Comparison of ENCODE assay signal across 8 cellular contexts in the genomic region with DNA sequence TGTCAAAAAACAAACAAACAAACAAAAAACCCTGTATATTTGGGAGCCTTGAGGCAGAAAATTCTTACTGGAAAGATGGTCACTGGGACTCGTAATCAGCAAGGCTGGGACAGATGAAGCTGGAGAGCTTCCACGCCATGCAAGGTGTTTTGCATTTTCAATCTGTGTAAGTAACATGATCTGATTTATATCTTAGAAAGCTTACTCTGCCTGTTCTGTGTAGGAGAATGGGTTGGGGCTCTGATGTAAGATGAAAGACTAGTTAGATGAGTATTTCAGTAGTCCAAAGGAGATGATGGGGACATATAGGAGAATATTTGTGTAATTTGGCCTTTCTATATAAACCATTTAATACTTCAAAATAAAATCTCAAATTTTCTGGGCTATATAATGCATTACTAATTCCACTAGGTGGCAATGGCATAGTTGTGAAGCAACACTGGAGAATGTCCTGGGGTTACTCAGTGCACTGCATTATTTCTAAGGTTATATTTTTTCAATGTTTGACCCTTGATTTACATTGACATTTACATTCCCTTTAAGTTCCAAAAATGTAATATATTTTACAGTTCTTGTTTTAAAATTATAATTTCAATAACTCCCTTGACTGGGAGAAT. TPM values are rescaled to one million over a fixed set of nuclear protein-coding genes. Genes with fewer than 3 reads are reported as not detected.
DNase-seq lines count a peak whose midpoint lies in the region; ATAC-seq, FAIRE-seq and TF ChIP-seq lines count a peak whose summit lies in the region.

No MANE protein-coding gene starts in this region.

- no peaks in the 10 kb centered on the region for H3F3A ChIP-seq in DOHH2 (ENCODE audit: control insufficient read depth, insufficient read depth)

- H3K9me2 ChIP-seq in DOHH2 (replicated peaks; ENCODE audit: control insufficient read depth, low read length): no peaks in the 10 kb centered on the region

- no peak overlapping the region for H3K4me3 ChIP-seq in DOHH2 (ENCODE audit: low read length)

- no peaks in the 10 kb centered on the region for H3K27me3 ChIP-seq in DOHH2 (ENCODE audit: control insufficient read depth, low read length)

- DNase-seq in HCEC 1CT: peak; percentile 54
- DNase-seq in OCI-M1 (lab: John Stamatoyannopoulos, UW): peak; percentile 60
- no peak for DNase-seq in frontal cortex (ENCODE audit: low spot score in 2 of 2)
- DNase-seq in SHP77 treated with DMSO at 0.1 percent for 48 hours (lab: John Stamatoyannopoulos, UW): no peak
- DNase-seq in omental fat pad (ENCODE audit: low spot score): no peak

- no peak overlapping the region for H3K27ac ChIP-seq in DOHH2 (ENCODE audit: low read depth, low read length)

- no peaks in the 10 kb centered on the region for H4K20me1 ChIP-seq in DOHH2 (ENCODE audit: control insufficient read depth, insufficient read depth, low read depth, low read length)

- H3K4me2 ChIP-seq in DOHH2 (ENCODE audit: low read length): no peak overlapping the region

- ATAC-seq in GM19463 (IDR thresholded peaks at IDR 0.05; ENCODE audit: unreplicated experiment): no peak
- ATAC-seq in HG03439 (IDR thresholded peaks at IDR 0.05; ENCODE audit: unreplicated experiment): no peak
- ATAC-seq in omental fat pad (ENCODE audit: low FRiP score): no peak

- FAIRE-seq in frontal cortex (lab: Jason Lieb, UNC): peak; percentile 6

- H3K36me3 ChIP-seq in DOHH2 (ENCODE audit: control insufficient read depth, low read length): no peaks in the 10 kb centered on the region

- H3K9me3 ChIP-seq in DOHH2 (ENCODE audit: control insufficient read depth, insufficient read depth, low read length): no peaks in the 10 kb centered on the region

- peak; percentile 60 for TF ChIP-seq CTCF in DOHH2 (IDR thresholded peaks at IDR 0.05; ENCODE audit: low read depth, low read length, poor library complexity, severe bottlenecking)
- TF ChIP-seq CTCF in omental fat pad (IDR thresholded peaks at IDR 0.05): no peak

- no peaks in the 10 kb centered on the region for H3K4me1 ChIP-seq in DOHH2 (ENCODE audit: control insufficient read depth, low read length)

- no peaks in the 10 kb centered on the region for H3K79me2 ChIP-seq in DOHH2 (ENCODE audit: control insufficient read depth, low read length)

RNA-seq across cellular contexts. Expression of a gene that starts 21.9 kb away (rescaled TPM):
- total RNA-seq in frontal cortex (138 TPM), omental fat pad (1 to 10 TPM; 2.9 to 9.5 (median 6.0) TPM)

Comparison
In these comparisons a context has a peak if more than half of its experiments do, and no peak if none do; other contexts are left out.
1. DNase-seq: peak in HCEC 1CT (single experiment) and OCI-M1 (single experiment); none in frontal cortex (0 of 2), SHP77 treated with DMSO at 0.1 percent for 48 hours (single experiment) and omental fat pad (single experiment).
2. RNA of a gene that starts 21.9 kb away (total RNA-seq): 138 TPM in frontal cortex (single experiment); 2.9 to 9.5 TPM in omental fat pad; every median in the first group is over 10 times any median in the second.